ENCODE assay signal across 9 cellular contexts in genomic region chr10:12419279-12419847, GRCh38.
DNase-seq lines count a peak whose midpoint lies in the region; ATAC-seq and TF ChIP-seq lines count a peak whose summit lies in the region.
"Had no signal": no experiment of that assay in that cellular context is flagged by ENCODE, and none has a peak within 500 bp of the region (broad histone marks: within the 10 kb centered on the region; RNA-seq: fewer than 3 reads in every experiment).

No MANE protein-coding gene starts in this region.

- no peak overlapping the region for H3K4me3 Mint-ChIP-seq in mesothelial cell of epicardium

- H3K27ac Mint-ChIP-seq in mesothelial cell of epicardium: no peak overlapping the region

- no peaks in the 10 kb centered on the region for H3K27me3 ChIP-seq in upper lobe of right lung
- H3K27me3 ChIP-seq: tibial nerve had no signal

- H3K27me3 Mint-ChIP-seq in mesothelial cell of epicardium (ENCODE audit: low read depth): no peaks in the 10 kb centered on the region

- no peaks in the 10 kb centered on the region for H3K9me3 ChIP-seq in upper lobe of right lung
- H3K9me3 ChIP-seq: tibial nerve had no signal

- H3K4me1 Mint-ChIP-seq in mesothelial cell of epicardium: peaks cover 6% of the 10 kb centered on the region

- TF ChIP-seq CTCF in fibroblast of pulmonary artery (IDR thresholded peaks at IDR 0.05; ENCODE audit: low read length, missing control alignments) (no peak), upper lobe of right lung (IDR thresholded peaks at IDR 0.05) (no peak), mesothelial cell of epicardium (IDR thresholded peaks at IDR 0.05; ENCODE audit: unreplicated experiment) (no peak)

- H3K27ac ChIP-seq in upper lobe of right lung: no peak overlapping the region

- H3K4me1 ChIP-seq in upper lobe of right lung: peaks cover 8% of the 10 kb centered on the region

- DNase-seq in HT1080 (ENCODE audit: low read depth) (peak; percentile 96), fibroblast of pulmonary artery (ENCODE audit: low read depth) (peak; percentile 88), NCI-H2081 (lab: John Stamatoyannopoulos, UW) (no peak), upper lobe of right lung (no peak), mesothelial cell of epicardium (ENCODE audit: low spot score in 2 of 2, unreplicated experiment in 2 of 2) (no peak), NCI-H1105 (lab: John Stamatoyannopoulos, UW) (no peak)
- DNase-seq in activated CD8-positive, alpha-beta memory T cell treated with anti-CD3 and anti-CD28 coated beads, Interleukin-2, amount 50 U/mL, for 24 hours (ENCODE audit: extremely low read depth): peak; percentile 56
- peak; percentile 47 to 69 for DNase-seq in stimulated activated CD4-positive, alpha-beta T cell treated with anti-CD3 and anti-CD28 coated beads, Interleukin-4, amount 100 ng/mL, for 4 hours

- H3K9me3 Mint-ChIP-seq in mesothelial cell of epicardium: no peaks in the 10 kb centered on the region

- intact Hi-C loops in upper lobe of right lung (cut with DNase I): no loop called here

- H3K4me3 ChIP-seq in fibroblast of pulmonary artery (replicated peaks; ENCODE audit: low read depth, low read length) (no peak overlapping the region), upper lobe of right lung (no peak overlapping the region)
- H3K4me3 ChIP-seq: tibial nerve had no signal

- no peaks in the 10 kb centered on the region for H3K36me3 Mint-ChIP-seq in mesothelial cell of epicardium

- no peaks in the 10 kb centered on the region for H3K36me3 ChIP-seq in upper lobe of right lung
- H3K36me3 ChIP-seq: tibial nerve had no signal

- no peak for ATAC-seq in upper lobe of right lung

Comparison
In these comparisons a context has a peak if more than half of its experiments do, and no peak if none do; other contexts are left out.
1. DNase-seq: peak in HT1080 (single experiment), activated CD8-positive, alpha-beta memory T cell treated with anti-CD3 and anti-CD28 coated beads, Interleukin-2, amount 50 U/mL, for 24 hours (single experiment), fibroblast of pulmonary artery (single experiment) and stimulated activated CD4-positive, alpha-beta T cell treated with anti-CD3 and anti-CD28 coated beads, Interleukin-4, amount 100 ng/mL, for 4 hours (2 of 2); none in NCI-H2081 (0 of 2), upper lobe of right lung (single experiment), mesothelial cell of epicardium (0 of 2) and NCI-H1105 (single experiment).